20 cellular contexts compared by ENCODE assay signal in the genomic region with DNA sequence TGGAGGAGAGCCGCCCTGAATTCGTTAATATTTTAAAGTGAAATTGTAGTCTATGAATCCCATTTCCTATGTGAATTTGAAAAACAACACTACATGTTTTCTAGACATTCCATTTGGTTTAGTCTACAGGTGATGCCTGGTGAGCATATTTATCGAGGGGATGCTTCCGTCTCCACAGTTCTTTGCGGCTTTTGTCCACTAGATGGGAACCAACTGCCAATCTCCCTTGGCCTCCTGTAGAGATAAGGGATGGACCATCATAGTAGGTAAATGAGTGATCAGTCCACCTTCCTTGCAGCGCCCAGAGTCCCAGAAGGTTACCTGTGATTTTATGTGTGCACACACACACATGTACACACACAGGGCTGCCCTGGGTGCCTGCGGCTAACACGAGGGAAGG.
DNase-seq lines count a peak whose midpoint lies in the region; ATAC-seq and TF ChIP-seq lines count a peak whose summit lies in the region.
"Had no signal": no experiment of that assay in that cellular context is flagged by ENCODE, and none has a peak within 500 bp of the region (broad histone marks: within the 10 kb centered on the region; RNA-seq: fewer than 3 reads in every experiment).

No MANE protein-coding gene starts in this region.

- BruUV-seq in Panc1 (replicated peaks; lab: Mats Ljungman, UMichigan): no TSS peak

- ATAC-seq in GM23338 (peak; percentile 31), Panc1 (0 out of 2 replicates have a peak, but pooled peaks have one; percentile 30)
- ATAC-seq: gastroesophageal sphincter had no signal

- no peak for TF ChIP-seq EP300 in SK-N-SH (IDR thresholded peaks at IDR 0.05; ENCODE audit: borderline replicate concordance in 1 of 2, low read depth in 1 of 2, low read length in 1 of 2)

- H3F3A ChIP-seq in GM23338 (replicated peaks; ENCODE audit: low read depth) (no peaks in the 10 kb centered on the region; the same call in 1 of the 2 replicates), SK-N-SH (replicated peaks; ENCODE audit: insufficient read depth) (no peaks in the 10 kb centered on the region)

- intact Hi-C loops in Panc1 (cut with micrococcal nuclease; ENCODE audit: unreplicated experiment): no loop called here
- intact Hi-C loops in tibial artery (cut with DNase I; ENCODE audit: low total_unique reads): no loop called here

- CTCF ChIA-PET in Panc1 (lab: Charles Lee) (no interaction called here), SK-N-SH (lab: Yijun Ruan, JAX) (interaction anchor here (1.0 kb wide), 1 partner anchor 14 kb away, joined by 3 read pairs; no protein-coding TSS in a partner anchor)

- TF ChIP-seq RAD21 in SK-N-SH (IDR thresholded peaks at IDR 0.05; ENCODE audit: low read length): no peak

- 94% methylated on average over 8 of the region's 8 CpGs for WGBS in SK-N-SH (ENCODE audit: low lambda C conversion rate)

- H3K4me3 ChIP-seq in GM23338 (no peak overlapping the region), Panc1 (ENCODE audit: low read depth in 2 of 2, low read length in 2 of 2) (no peak overlapping the region), SK-N-SH (ENCODE audit: low read depth in 2 of 2, low read length in 1 of 2) (no peak overlapping the region), BE2C (ENCODE audit: low read depth, low read length) (no peak overlapping the region), tibial artery (no peak overlapping the region)

- peak; percentile 9 for DNase-seq in DMS 273 (lab: John Stamatoyannopoulos, UW; ENCODE audit: unreplicated experiment)
- DNase-seq in DMS 273 treated with DMSO at 0.1 percent for 48 hours (lab: John Stamatoyannopoulos, UW): no peak
- DNase-seq in GM23338 (ENCODE audit: low spot score): peak; percentile 45
- no peak for DNase-seq in Panc1 (ENCODE audit: low read depth, low spot score)
- DNase-seq in iPS-NIHi11 (ENCODE audit: low spot score): peak; percentile 12
- no peak for DNase-seq in SK-N-SH
- DNase-seq in BE2C: no peak
- no peak for DNase-seq in tibial artery
- DNase-seq: activated CD4-positive, alpha-beta T cell treated with anti-CD3 and anti-CD28 coated beads for 4 hours; activated T-cell treated with anti-CD3 and anti-CD28 coated beads, Interleukin-2, amount 50 U/mL, for 1 hour; CD4-positive, CD25-positive, alpha-beta regulatory T cell; left ventricle myocardium inferior; NCI-H82; T-helper 2 cell had no signal

- no peaks in the 10 kb centered on the region for H4K20me1 ChIP-seq in GM23338 (replicated peaks; ENCODE audit: insufficient read depth)
- no peaks in the 10 kb centered on the region for H4K20me1 ChIP-seq in SK-N-SH (ENCODE audit: insufficient read depth)

- TF ChIP-seq CTCF in GM23338 (conservative IDR thresholded peaks at IDR 0.05; ENCODE audit: low read depth in 2 of 2) (peak in 1 of 2 experiments; percentile 47; a peak in 3 of 4 replicates), Panc1 (IDR thresholded peaks at IDR 0.05) (no peak), SK-N-SH (IDR thresholded peaks at IDR 0.05) (no peak), BE2C (IDR thresholded peaks at IDR 0.05; ENCODE audit: low read depth, low read length) (no peak), tibial artery (IDR thresholded peaks at IDR 0.05) (no peak)

- H3K4me3 Mint-ChIP-seq in GM23338: peak overlapping the region; percentile 58
- H3K4me3 Mint-ChIP-seq: CD4-positive, CD25-positive, alpha-beta regulatory T cell; IgD-negative memory B cell; stimulated activated naive CD8-positive, alpha-beta T cell treated with anti-CD3 and anti-CD28 coated beads, Interleukin-15, Interleukin-2, amounts not matched to agents 100 ng/mL and 50 ng/mL, for 24 hours had no signal

- no peak overlapping the region for H3K27ac Mint-ChIP-seq in GM23338
- H3K27ac Mint-ChIP-seq: CD4-positive, CD25-positive, alpha-beta regulatory T cell; IgD-negative memory B cell; stimulated activated naive CD8-positive, alpha-beta T cell treated with anti-CD3 and anti-CD28 coated beads, Interleukin-15, Interleukin-2, amounts not matched to agents 100 ng/mL and 50 ng/mL, for 24 hours had no signal

- H3K27me3 ChIP-seq in GM23338 (ENCODE audit: insufficient read depth) (peaks cover 8% of the 10 kb centered on the region; the same call in 1 of the 2 replicates), Panc1 (ENCODE audit: control insufficient read depth, insufficient read depth, low read length) (no peaks in the 10 kb centered on the region), SK-N-SH (ENCODE audit: insufficient read depth) (no peaks in the 10 kb centered on the region), BE2C (peaks cover 7% of the 10 kb centered on the region; the same call in 1 of the 2 replicates), tibial artery (peaks cover 0 to 8% of the 10 kb centered on the region in 2 donors)
- H3K27me3 ChIP-seq: vagina had no signal

- H3K27ac ChIP-seq in GM23338 (ENCODE audit: low read depth) (no peak overlapping the region), Panc1 (ENCODE audit: low read length) (no peak overlapping the region), SK-N-SH (ENCODE audit: low read depth in 2 of 2, low read length in 1 of 2) (no peak overlapping the region), tibial artery (no peak overlapping the region)
- H3K27ac ChIP-seq: 22Rv1, gastroesophageal sphincter, left ventricle myocardium inferior, thoracic aorta, vagina had no signal

- H3K79me2 ChIP-seq in GM23338 (replicated peaks; ENCODE audit: insufficient read depth): no peaks in the 10 kb centered on the region
- H3K79me2 ChIP-seq in SK-N-SH (ENCODE audit: insufficient read depth): no peaks in the 10 kb centered on the region

- H3K4me1 Mint-ChIP-seq in GM23338: peaks cover 31% of the 10 kb centered on the region
- H3K4me1 Mint-ChIP-seq: CD4-positive, CD25-positive, alpha-beta regulatory T cell had no signal

- no peaks in the 10 kb centered on the region; the same call in 1 of the 2 replicates for H3K9me2 ChIP-seq in GM23338 (ENCODE audit: insufficient read depth)
- no peaks in the 10 kb centered on the region for H3K9me2 ChIP-seq in SK-N-SH

- H3K36me3 ChIP-seq in GM23338 (ENCODE audit: insufficient read depth): no peaks in the 10 kb centered on the region
- no peaks in the 10 kb centered on the region for H3K36me3 ChIP-seq in Panc1 (ENCODE audit: control insufficient read depth, insufficient read depth, low read length)
- no peaks in the 10 kb centered on the region for H3K36me3 ChIP-seq in SK-N-SH (replicated peaks in 1 of 2; ENCODE audit: control insufficient read depth in 1 of 2, insufficient read depth in 2 of 2, low read length in 1 of 2)
- H3K36me3 ChIP-seq in BE2C: no peaks in the 10 kb centered on the region
- H3K36me3 ChIP-seq in tibial artery: no peaks in the 10 kb centered on the region
- H3K36me3 ChIP-seq: gastroesophageal sphincter, left ventricle myocardium inferior, thoracic aorta, vagina had no signal

- H2AFZ ChIP-seq in GM23338 (no peak overlapping the region), SK-N-SH (ENCODE audit: low read depth) (no peak overlapping the region)

- no peaks in the 10 kb centered on the region for H3K9me3 Mint-ChIP-seq in GM23338
- H3K9me3 Mint-ChIP-seq: stimulated activated naive CD8-positive, alpha-beta T cell treated with anti-CD3 and anti-CD28 coated beads, Interleukin-15, Interleukin-2, amounts not matched to agents 100 ng/mL and 50 ng/mL, for 24 hours had no signal

- H3K4me2 ChIP-seq in GM23338: no peak overlapping the region
- H3K4me2 ChIP-seq in SK-N-SH: no peak overlapping the region

- H3K27me3 Mint-ChIP-seq in GM23338 (ENCODE audit: insufficient read depth, low read depth, poor library complexity): peaks cover 3% of the 10 kb centered on the region

- H3K4me1 ChIP-seq in GM23338 (ENCODE audit: insufficient read depth) (peaks cover 36% of the 10 kb centered on the region), Panc1 (ENCODE audit: control insufficient read depth, insufficient read depth, low read length) (no peaks in the 10 kb centered on the region), SK-N-SH (ENCODE audit: control insufficient read depth in 1 of 2, insufficient read depth in 2 of 2, low read depth in 1 of 2, low read length in 1 of 2) (0 out of 4 replicates have a peak, but pooled peaks cover 0 to 4% of the 10 kb centered on the region in 2 experiments), BE2C (no peaks in the 10 kb centered on the region), tibial artery (peaks cover 0 to 9% (median 4%) of the 10 kb centered on the region in 4 donors)

- no peaks in the 10 kb centered on the region for H3K36me3 Mint-ChIP-seq in GM23338 (ENCODE audit: low read depth)
- H3K36me3 Mint-ChIP-seq: CD4-positive, CD25-positive, alpha-beta regulatory T cell had no signal

- POLR2A ChIA-PET in Panc1 (lab: Charles Lee): no interaction called here
- POLR2A ChIA-PET in SK-N-SH (lab: Yijun Ruan, JAX): no interaction called here

- H3K9me3 ChIP-seq in Panc1 (ENCODE audit: control insufficient read depth, insufficient read depth, low read depth, low read length) (no peaks in the 10 kb centered on the region), SK-N-SH (no peaks in the 10 kb centered on the region), BE2C (no peaks in the 10 kb centered on the region), tibial artery (no peaks in the 10 kb centered on the region)
- H3K9me3 ChIP-seq: gastroesophageal sphincter, left ventricle myocardium inferior, thoracic aorta, vagina had no signal

- in situ Hi-C loops in Panc1 (cut with HindIII; ENCODE audit: low pct_unique_long_range_greater_than_20kb, low sequenced_read_pairs): no loop called here

- no peak overlapping the region for H3K9ac ChIP-seq in SK-N-SH

TF ChIP-seq in GM23338, 12 proteins besides CTCF, POLR2A, EP300 and RAD21:
- TF ChIP-seq CREB1 (CRISPR knock-in tag; IDR thresholded peaks at IDR 0.05; ENCODE audit: low read depth): no peak
- TF ChIP-seq EZH2 (IDR thresholded peaks at IDR 0.05; ENCODE audit: low read depth, unreplicated experiment): no peak

TF ChIP-seq in SK-N-SH, 30 proteins besides CTCF, POLR2A, EP300 and RAD21 (continues in another document):
- no peak for TF ChIP-seq POLR2AphosphoS5 (IDR thresholded peaks at IDR 0.05; ENCODE audit: low read depth, low read length)
- TF ChIP-seq NRF1 (IDR thresholded peaks at IDR 0.05; ENCODE audit: low read depth, low read length): no peak
- TF ChIP-seq, protein P1, sequence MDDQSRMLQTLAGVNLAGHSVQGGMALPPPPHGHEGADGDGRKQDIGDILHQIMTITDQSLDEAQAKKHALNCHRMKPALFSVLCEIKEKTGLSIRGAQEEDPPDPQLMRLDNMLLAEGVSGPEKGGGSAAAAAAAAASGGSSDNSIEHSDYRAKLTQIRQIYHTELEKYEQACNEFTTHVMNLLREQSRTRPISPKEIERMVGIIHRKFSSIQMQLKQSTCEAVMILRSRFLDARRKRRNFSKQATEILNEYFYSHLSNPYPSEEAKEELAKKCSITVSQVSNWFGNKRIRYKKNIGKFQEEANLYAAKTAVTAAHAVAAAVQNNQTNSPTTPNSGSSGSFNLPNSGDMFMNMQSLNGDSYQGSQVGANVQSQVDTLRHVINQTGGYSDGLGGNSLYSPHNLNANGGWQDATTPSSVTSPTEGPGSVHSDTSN (IDR thresholded peaks at IDR 0.05): no peak
- no peak for TF ChIP-seq TCF12 (IDR thresholded peaks at IDR 0.05)
- TF ChIP-seq YY1 (IDR thresholded peaks at IDR 0.05; ENCODE audit: low read depth): no peak
- no peak for TF ChIP-seq RCOR1 (IDR thresholded peaks at IDR 0.05; ENCODE audit: low read length)
- TF ChIP-seq NFIC (IDR thresholded peaks at IDR 0.05; ENCODE audit: borderline replicate concordance): no peak
- no peak for TF ChIP-seq EZH2phosphoT487 (IDR thresholded peaks at IDR 0.05; ENCODE audit: borderline replicate concordance, low read depth)

Comparison
In these comparisons a context has a peak if more than half of its experiments do, and no peak if none do; other contexts are left out.
1. DNase-seq: peak in DMS 273 (single experiment), GM23338 (single experiment) and iPS-NIHi11 (single experiment); none in DMS 273 treated with DMSO at 0.1 percent for 48 hours (single experiment), Panc1 (single experiment), SK-N-SH (single experiment), BE2C (single experiment) and tibial artery (0 of 2).